In the genomic region with DNA sequence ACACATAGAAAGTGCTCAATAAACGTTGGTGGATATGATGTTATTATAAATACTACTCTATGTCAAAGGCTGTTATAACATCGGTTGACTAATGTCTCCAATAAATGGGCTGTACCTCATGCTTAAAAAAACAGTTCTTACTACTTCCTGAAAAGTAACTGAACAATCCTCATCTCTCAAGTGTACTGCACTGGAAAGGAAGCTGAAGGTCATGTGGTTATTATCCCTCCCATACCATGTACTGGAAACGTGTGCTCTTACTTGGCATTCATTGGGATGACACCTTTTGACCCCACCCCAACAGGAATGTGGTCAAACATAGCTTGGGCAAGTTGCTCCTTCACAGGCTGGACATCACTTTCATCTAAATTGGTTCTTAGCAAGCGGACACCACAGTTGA, we compare ENCODE assay signal across 33 cellular contexts. TPM values are rescaled to one million over a fixed set of nuclear protein-coding genes. Genes with fewer than 3 reads are reported as not detected.
"Had no signal": no experiment of that assay in that cellular context is flagged by ENCODE, and none has a peak within 500 bp of the region (broad histone marks: within the 10 kb centered on the region; RNA-seq: fewer than 3 reads in every experiment).

No MANE protein-coding gene starts in this region.

- H3K27ac ChIP-seq: colonic mucosa, epithelial cell of prostate, esophagus squamous epithelium, gastrocnemius medialis, heart right ventricle, left lung, lower lobe of right lung had no signal

- H3K27me3 ChIP-seq: colonic mucosa, esophagus squamous epithelium, gastrocnemius medialis, heart right ventricle, left lung had no signal

- ATAC-seq: effector memory CD8-positive, alpha-beta T cell; esophagus mucosa; gastrocnemius medialis; heart right ventricle; left cardiac atrium; left lung; left ventricle myocardium superior; lower lobe of right lung; naive thymus-derived CD8-positive, alpha-beta T cell had no signal

- H3K4me1 Mint-ChIP-seq: endodermal cell, memory B cell had no signal

- H3K27ac Mint-ChIP-seq: dendritic cell treated with granulocyte-macrophage colony-stimulating factor and Interleukin-4, amounts not matched to agents 40 ng/mL and 50 ng/mL, for 4 days; effector memory CD8-positive, alpha-beta T cell; endodermal cell; memory B cell; naive thymus-derived CD8-positive, alpha-beta T cell had no signal

- H3K4me3 ChIP-seq: colonic mucosa, esophagus squamous epithelium, gastrocnemius medialis, heart right ventricle, left lung, lower lobe of right lung had no signal

- H3K27me3 Mint-ChIP-seq: dendritic cell treated with granulocyte-macrophage colony-stimulating factor and Interleukin-4, amounts not matched to agents 40 ng/mL and 50 ng/mL, for 4 days; effector memory CD8-positive, alpha-beta T cell; memory B cell; naive B cell; naive thymus-derived CD8-positive, alpha-beta T cell had no signal

- H3K4me1 ChIP-seq: colonic mucosa, esophagus squamous epithelium, gastrocnemius medialis, left lung had no signal

- DNase-seq: colonic mucosa; cortex of kidney; effector CD8-positive, alpha-beta T cell; effector memory CD8-positive, alpha-beta T cell; endodermal cell; erythroblast; esophagus squamous epithelium; foreskin fibroblast; foreskin melanocyte; gastrocnemius medialis; glutamatergic neuron; head of caudate nucleus; heart right ventricle; hippocampal formation; left cardiac atrium; left lung; left ventricle myocardium superior; lower lobe of right lung; mesendoderm; midbrain; naive B cell; naive thymus-derived CD8-positive, alpha-beta T cell had no signal

- H3K9me3 ChIP-seq: colonic mucosa, esophagus squamous epithelium, gastrocnemius medialis, heart right ventricle, left lung, lower lobe of right lung had no signal

- H3K9me3 Mint-ChIP-seq: dendritic cell treated with granulocyte-macrophage colony-stimulating factor and Interleukin-4, amounts not matched to agents 40 ng/mL and 50 ng/mL, for 4 days; effector memory CD8-positive, alpha-beta T cell; endodermal cell; memory B cell; naive B cell; naive thymus-derived CD8-positive, alpha-beta T cell had no signal

- H3K4me3 Mint-ChIP-seq: dendritic cell treated with granulocyte-macrophage colony-stimulating factor and Interleukin-4, amounts not matched to agents 40 ng/mL and 50 ng/mL, for 4 days; effector memory CD8-positive, alpha-beta T cell; endodermal cell; memory B cell; naive B cell; naive thymus-derived CD8-positive, alpha-beta T cell had no signal

RNA-seq across cellular contexts. Expression of gene RFPL3, which starts 43.8 kb away (rescaled TPM):
- total RNA-seq: colonic mucosa; dermis microvascular lymphatic vessel endothelial cell; endodermal cell; esophagus mucosa; esophagus squamous epithelium; gastrocnemius medialis; glomerular endothelial cell; heart right ventricle; kidney epithelial cell; left cardiac atrium; left lung; left ventricle myocardium superior; lower leg skin; lower lobe of right lung; lung microvascular endothelial cell; myocyte; naive thymus-derived CD8-positive, alpha-beta T cell had no signal
- polyA plus RNA-seq: heart right ventricle; keratinocyte; naive thymus-derived CD8-positive, alpha-beta T cell had no signal
